ENCODE assay signal across 24 cellular contexts in genomic region chr6:158459726-158460125, GRCh38.
A peak's percentile ranks its signal among the peaks of the same experiment; 100 is the strongest.
DNase-seq lines count a peak whose midpoint lies in the region; ATAC-seq and TF ChIP-seq lines count a peak whose summit lies in the region.
"Had no signal": no experiment of that assay in that cellular context is flagged by ENCODE, and none has a peak within 500 bp of the region (broad histone marks: within the 10 kb centered on the region; RNA-seq: fewer than 3 reads in every experiment).

No MANE protein-coding gene starts in this region.

- H3K36me3 Mint-ChIP-seq in activated naive CD4-positive, alpha-beta T cell treated with anti-CD3 and anti-CD28 coated beads, Interleukin-2, amount 50 U/mL, for 72 hours: peaks cover 0 to 6% of the 10 kb centered on the region in 2 donors
- H3K36me3 Mint-ChIP-seq in activated naive CD4-positive, alpha-beta T cell treated with anti-CD3 and anti-CD28 coated beads, Interleukin-2, amount 10 ng/mL, durations not matched to agents 7 days and 5 days: peaks cover 20% of the 10 kb centered on the region
- peaks cover 42% of the 10 kb centered on the region for H3K36me3 Mint-ChIP-seq in type B pancreatic cell
- peaks cover 53% of the 10 kb centered on the region for H3K36me3 Mint-ChIP-seq in progenitor cell of endocrine pancreas (ENCODE audit: insufficient read depth)

- H3K27ac Mint-ChIP-seq in activated naive CD4-positive, alpha-beta T cell treated with anti-CD3 and anti-CD28 coated beads, Interleukin-2, amount 50 U/mL, for 72 hours: peak overlapping the region; percentile 40 to 44
- no peak overlapping the region for H3K27ac Mint-ChIP-seq in activated naive CD4-positive, alpha-beta T cell treated with anti-CD3 and anti-CD28 coated beads, Interleukin-2, amount 10 ng/mL, durations not matched to agents 7 days and 5 days
- peak overlapping the region; percentile 11 for H3K27ac Mint-ChIP-seq in type B pancreatic cell
- H3K27ac Mint-ChIP-seq in progenitor cell of endocrine pancreas: no peak overlapping the region
- H3K27ac Mint-ChIP-seq: activated CD4-positive, alpha-beta T cell treated with anti-CD3 and anti-CD28 coated beads for 36 hours; activated naive CD8-positive, alpha-beta T cell; activated T-helper 2 cell treated with anti-CD3 and anti-CD28 coated beads, Interferon-gamma antibody, Interleukin-2, Interleukin-4, amounts not matched to agents 10 μg/mL and 5 μg/mL and 100 μg/mL, durations not matched to agents 14 hours and 24 hours and 36 hours had no signal

- CTCF ChIA-PET in activated naive CD4-positive, alpha-beta T cell treated with anti-CD3 and anti-CD28 coated beads, Interleukin-2, amount 10 ng/mL, durations not matched to agents 7 days and 5 days (lab: Charles Lee): interaction anchor here (0.7 kb wide), 1 partner anchor 11 kb away, joined by 3 read pairs; no protein-coding TSS in a partner anchor

- no peak for TF ChIP-seq CTCF in type B pancreatic cell (conservative IDR thresholded peaks at IDR 0.05)
- TF ChIP-seq CTCF in progenitor cell of endocrine pancreas (IDR thresholded peaks at IDR 0.05; ENCODE audit: unreplicated experiment): no peak

- peak overlapping the region; percentile 0 for H3K27ac ChIP-seq in caudate nucleus (ENCODE audit: low read depth, low read length)
- H3K27ac ChIP-seq: 22Rv1, KMS-11, PC-9 had no signal

- no peaks in the 10 kb centered on the region for H3K27me3 Mint-ChIP-seq in activated naive CD4-positive, alpha-beta T cell treated with anti-CD3 and anti-CD28 coated beads, Interleukin-2, amount 10 ng/mL, durations not matched to agents 7 days and 5 days
- no peaks in the 10 kb centered on the region for H3K27me3 Mint-ChIP-seq in type B pancreatic cell
- H3K27me3 Mint-ChIP-seq in progenitor cell of endocrine pancreas: peaks cover 16% of the 10 kb centered on the region
- H3K27me3 Mint-ChIP-seq: activated CD4-positive, alpha-beta T cell treated with anti-CD3 and anti-CD28 coated beads for 36 hours; activated naive CD8-positive, alpha-beta T cell; naive B cell had no signal

- ATAC-seq in activated naive CD4-positive, alpha-beta T cell treated with anti-CD3 and anti-CD28 coated beads, Interleukin-2, amount 50 U/mL, for 72 hours: peak in 1 of 2 donors; percentile 43
- ATAC-seq: activated CD4-positive, alpha-beta T cell treated with anti-CD3 and anti-CD28 coated beads for 36 hours had no signal

- H3K4me1 Mint-ChIP-seq in activated naive CD4-positive, alpha-beta T cell treated with anti-CD3 and anti-CD28 coated beads, Interleukin-2, amount 10 ng/mL, durations not matched to agents 7 days and 5 days: peaks cover 5% of the 10 kb centered on the region
- peaks cover 15% of the 10 kb centered on the region for H3K4me1 Mint-ChIP-seq in type B pancreatic cell (ENCODE audit: unreplicated experiment)
- peaks cover 10% of the 10 kb centered on the region for H3K4me1 Mint-ChIP-seq in progenitor cell of endocrine pancreas (ENCODE audit: low read depth)
- H3K4me1 Mint-ChIP-seq: activated CD4-positive, alpha-beta T cell treated with anti-CD3 and anti-CD28 coated beads for 36 hours; naive B cell had no signal

- no peak overlapping the region for H3K4me3 Mint-ChIP-seq in activated naive CD4-positive, alpha-beta T cell treated with anti-CD3 and anti-CD28 coated beads, Interleukin-2, amount 10 ng/mL, durations not matched to agents 7 days and 5 days
- H3K4me3 Mint-ChIP-seq in type B pancreatic cell (no peak overlapping the region), progenitor cell of endocrine pancreas (ENCODE audit: low read depth) (no peak overlapping the region)
- H3K4me3 Mint-ChIP-seq: activated CD4-positive, alpha-beta T cell treated with anti-CD3 and anti-CD28 coated beads for 36 hours; activated naive CD8-positive, alpha-beta T cell had no signal

- no peak for DNase-seq in activated naive CD4-positive, alpha-beta T cell treated with anti-CD3 and anti-CD28 coated beads, Interleukin-2, amount 50 U/mL, for 72 hours (ENCODE audit: low spot score in 2 of 2)
- DNase-seq in activated naive CD4-positive, alpha-beta T cell treated with anti-CD3 and anti-CD28 coated beads, Interleukin-2, amount 10 ng/mL, durations not matched to agents 7 days and 5 days: no peak
- DNase-seq in caudate nucleus (lab: John Stamatoyannopoulos, UW): no peak
- DNase-seq in lung microvascular endothelial cell (ENCODE audit: low read depth in 2 of 2): peak; percentile 83 to 93
- DNase-seq in type B pancreatic cell (ENCODE audit: extremely low spot score, unreplicated experiment): no peak
- DNase-seq in activated effector memory CD4-positive, alpha-beta T cell treated with anti-CD3 and anti-CD28 coated beads, Interleukin-2, amount 50 U/mL, for 16 hours: no peak
- no peak for DNase-seq in progenitor cell of endocrine pancreas (ENCODE audit: low spot score, unreplicated experiment)
- DNase-seq in NCI-H2029 treated with DMSO at 0.1 percent for 48 hours (lab: John Stamatoyannopoulos, UW): no peak
- DNase-seq: activated CD4-positive, alpha-beta T cell treated with anti-CD3 and anti-CD28 coated beads for 36 hours; effector CD8-positive, alpha-beta T cell; GOT3; midbrain; naive B cell; NCI-H2029; NCI-H226; NCI-H526 treated with DMSO at 0.1 percent for 48 hours; PC-9; Right ventricle myocardium superior; small intestine; stimulated activated naive CD4-positive, alpha-beta T cell had no signal

- no peaks in the 10 kb centered on the region for H3K9me3 Mint-ChIP-seq in activated naive CD4-positive, alpha-beta T cell treated with anti-CD3 and anti-CD28 coated beads, Interleukin-2, amount 50 U/mL, for 72 hours
- H3K9me3 Mint-ChIP-seq in activated naive CD4-positive, alpha-beta T cell treated with anti-CD3 and anti-CD28 coated beads, Interleukin-2, amount 10 ng/mL, durations not matched to agents 7 days and 5 days: no peaks in the 10 kb centered on the region
- H3K9me3 Mint-ChIP-seq in type B pancreatic cell (no peaks in the 10 kb centered on the region), progenitor cell of endocrine pancreas (ENCODE audit: low read depth) (no peaks in the 10 kb centered on the region)
- H3K9me3 Mint-ChIP-seq: activated T-helper 2 cell treated with anti-CD3 and anti-CD28 coated beads, Interferon-gamma antibody, Interleukin-2, Interleukin-4, amounts not matched to agents 10 μg/mL and 5 μg/mL and 100 μg/mL, durations not matched to agents 14 hours and 24 hours and 36 hours; naive B cell had no signal

Comparison
In these comparisons a context has a peak if more than half of its experiments do, and no peak if none do; other contexts are left out.
1. H3K27ac Mint-ChIP-seq: peak in activated naive CD4-positive, alpha-beta T cell treated with anti-CD3 and anti-CD28 coated beads, Interleukin-2, amount 50 U/mL, for 72 hours (2 of 2) and type B pancreatic cell (single experiment); none in activated naive CD4-positive, alpha-beta T cell treated with anti-CD3 and anti-CD28 coated beads, Interleukin-2, amount 10 ng/mL, durations not matched to agents 7 days and 5 days (single experiment) and progenitor cell of endocrine pancreas (single experiment).
2. DNase-seq: peak in lung microvascular endothelial cell (2 of 2); none in activated naive CD4-positive, alpha-beta T cell treated with anti-CD3 and anti-CD28 coated beads, Interleukin-2, amount 50 U/mL, for 72 hours (0 of 2), activated naive CD4-positive, alpha-beta T cell treated with anti-CD3 and anti-CD28 coated beads, Interleukin-2, amount 10 ng/mL, durations not matched to agents 7 days and 5 days (single experiment), caudate nucleus (0 of 61), type B pancreatic cell (single experiment), activated effector memory CD4-positive, alpha-beta T cell treated with anti-CD3 and anti-CD28 coated beads, Interleukin-2, amount 50 U/mL, for 16 hours (single experiment), progenitor cell of endocrine pancreas (single experiment) and NCI-H2029 treated with DMSO at 0.1 percent for 48 hours (single experiment).